26 cellular contexts compared by ENCODE assay signal in genomic region chr6:149464411-149464810, GRCh38. TPM values are rescaled to one million over a fixed set of nuclear protein-coding genes. Genes with fewer than 3 reads are reported as not detected.
DNase-seq lines count a peak whose midpoint lies in the region; ATAC-seq and TF ChIP-seq lines count a peak whose summit lies in the region.
"Had no signal": no experiment of that assay in that cellular context is flagged by ENCODE, and none has a peak within 500 bp of the region (broad histone marks: within the 10 kb centered on the region; RNA-seq: fewer than 3 reads in every experiment).

No MANE protein-coding gene starts in this region.

- H4K8ac ChIP-seq in mesenchymal stem cell (ENCODE audit: low read length) = peak overlapping the region; percentile 75

- CTCF ChIA-PET in activated B cell treated with CpG ODN at 0.5 μM for 24 hours (lab: Charles Lee) = interaction anchor here (1.6 kb wide), 1 partner anchor 52 kb away, joined by 6 read pairs; no protein-coding TSS in a partner anchor

- H2BK120ac ChIP-seq in mesenchymal stem cell (ENCODE audit: low read depth, low read length) = peak overlapping the region; percentile 78

- ATAC-seq in activated B cell treated with CpG ODN at 0.5 μM for 24 hours (ENCODE audit: low read depth) (no peak), HG03432 (IDR thresholded peaks at IDR 0.05; ENCODE audit: unreplicated experiment) (no peak), GM21526 (IDR thresholded peaks at IDR 0.05; ENCODE audit: low FRiP score, unreplicated experiment) (no peak)
- ATAC-seq: A549; naive thymus-derived CD4-positive, alpha-beta T cell; upper lobe of right lung had no signal

- peak overlapping the region; percentile 59 to 95 for H2BK12ac ChIP-seq in mesenchymal stem cell (ENCODE audit: low read length in 2 of 2)

- peak overlapping the region in 1 of 2 experiments; percentile 62 for H3K14ac ChIP-seq in mesenchymal stem cell (ENCODE audit: low read length in 2 of 2)

- no peaks in the 10 kb centered on the region for H3K79me1 ChIP-seq in mesenchymal stem cell (replicated peaks; ENCODE audit: low read length, poor library complexity, severe bottlenecking)

- H3K4me3 ChIP-seq in GM12865 (ENCODE audit: low read depth, low read length) = no peak overlapping the region
- no peak overlapping the region for H3K4me3 ChIP-seq in mesenchymal stem cell (ENCODE audit: insufficient read depth in 1 of 2, low read depth in 1 of 2, low read length in 2 of 2)
- H3K4me3 ChIP-seq: A549, upper lobe of right lung had no signal

- H2AK5ac ChIP-seq in mesenchymal stem cell (ENCODE audit: low read length, severe bottlenecking) = no peak overlapping the region

- H2AFZ ChIP-seq in mesenchymal stem cell (ENCODE audit: low read depth, low read length) = no peak overlapping the region

- no peak overlapping the region for H3K4me2 ChIP-seq in mesenchymal stem cell (ENCODE audit: low read length, poor library complexity, severe bottlenecking)
- H3K4me2 ChIP-seq: A549 had no signal

- H3K9me3 ChIP-seq in mesenchymal stem cell (ENCODE audit: control insufficient read depth, low read length) = no peaks in the 10 kb centered on the region
- H3K9me3 ChIP-seq: A549, upper lobe of right lung had no signal

- DNase-seq in activated T-cell treated with anti-CD3 and anti-CD28 coated beads, Interleukin-2, amount 50 U/mL, for 24 hours = no peak
- no peak for DNase-seq in activated T-cell treated with anti-CD3 and anti-CD28 coated beads, Interleukin-2, amount 50 U/mL, for 1 hour
- DNase-seq in GM12865 (ENCODE audit: low read depth) (peak; percentile 58), activated B cell treated with CpG ODN at 0.5 μM for 24 hours (no peak), mesenchymal stem cell (peak; percentile 38), mucosa of gallbladder (ENCODE audit: low spot score) (no peak)
- DNase-seq: activated CD4-positive, CD25-positive, alpha-beta regulatory T cell treated with anti-CD3 and anti-CD28 coated beads, Interleukin-2, amount 50 U/mL, for 72 hours; aorta; caudate nucleus; head of caudate nucleus; left cardiac atrium; mesendoderm; MM.1S; naive thymus-derived CD4-positive, alpha-beta T cell; NCI-H1417 treated with DMSO at 0.1 percent for 48 hours; NCI-H526; retina; stimulated activated CD4-positive, alpha-beta T cell treated with anti-CD3 and anti-CD28 coated beads, Interleukin-12 subunit alpha, Interleukin-12 subunit beta, amount 100 ng/mL, for 4 hours; substantia nigra; T-helper 9 cell; upper lobe of right lung had no signal

- no peak overlapping the region for H3K23ac ChIP-seq in mesenchymal stem cell (ENCODE audit: low read length in 2 of 2)

- H2BK5ac ChIP-seq in mesenchymal stem cell (ENCODE audit: low read depth, low read length, poor library complexity, severe bottlenecking) = no peak overlapping the region

- peaks cover 5 to 27% of the 10 kb centered on the region in 2 experiments for H3K27me3 ChIP-seq in mesenchymal stem cell (ENCODE audit: control insufficient read depth in 1 of 2, insufficient read depth in 1 of 2, low read length in 2 of 2)
- H3K27me3 ChIP-seq: upper lobe of right lung had no signal

- H3K27ac ChIP-seq in mesenchymal stem cell (ENCODE audit: low read length, poor library complexity, severe bottlenecking) = no peak overlapping the region
- H3K27ac ChIP-seq: A549, HL-60, upper lobe of right lung had no signal

- H3K4ac ChIP-seq in mesenchymal stem cell (ENCODE audit: low read depth in 1 of 2, low read length in 2 of 2) = peak overlapping the region in 1 of 2 experiments; percentile 84

- no peak overlapping the region for H3K4me3 Mint-ChIP-seq in activated T-cell treated with anti-CD3 and anti-CD28 coated beads, Interleukin-2, amount 50 U/mL, for 24 hours
- H3K4me3 Mint-ChIP-seq in activated B cell treated with CpG ODN at 0.5 μM for 24 hours = peak overlapping the region; percentile 9
- H3K4me3 Mint-ChIP-seq: naive thymus-derived CD4-positive, alpha-beta T cell had no signal

- H3K18ac ChIP-seq in mesenchymal stem cell (ENCODE audit: low read depth in 1 of 2, low read length in 2 of 2) = peak overlapping the region; percentile 70 to 84

- H3K36me3 Mint-ChIP-seq in activated T-cell treated with anti-CD3 and anti-CD28 coated beads, Interleukin-2, amount 50 U/mL, for 24 hours (ENCODE audit: low read depth) = peaks cover 92% of the 10 kb centered on the region
- H3K36me3 Mint-ChIP-seq in activated B cell treated with CpG ODN at 0.5 μM for 24 hours (ENCODE audit: low read depth) = peaks cover 80% of the 10 kb centered on the region

- WGBS in mesenchymal stem cell = 58% methylated on average over 7 of the region's 8 CpGs

- H3K4me1 ChIP-seq in mesenchymal stem cell (ENCODE audit: control insufficient read depth, insufficient read depth, low read depth, low read length) = no peaks in the 10 kb centered on the region
- H3K4me1 ChIP-seq: A549, upper lobe of right lung had no signal

- peak overlapping the region; percentile 2 for H3K27ac Mint-ChIP-seq in activated T-cell treated with anti-CD3 and anti-CD28 coated beads, Interleukin-2, amount 50 U/mL, for 24 hours
- H3K27ac Mint-ChIP-seq in activated B cell treated with CpG ODN at 0.5 μM for 24 hours = peak overlapping the region; percentile 91

- H3K4me1 Mint-ChIP-seq in activated T-cell treated with anti-CD3 and anti-CD28 coated beads, Interleukin-2, amount 50 U/mL, for 24 hours (ENCODE audit: low read depth) = peaks cover 51% of the 10 kb centered on the region
- H3K4me1 Mint-ChIP-seq in activated B cell treated with CpG ODN at 0.5 μM for 24 hours = peaks cover 79% of the 10 kb centered on the region

- no peak for TF ChIP-seq CTCF in GM12865 (IDR thresholded peaks at IDR 0.05; ENCODE audit: insufficient read depth, low read depth, low read length, missing control alignments)
- TF ChIP-seq CTCF in activated B cell treated with CpG ODN at 0.5 μM for 24 hours (IDR thresholded peaks at IDR 0.05) = no peak

- intact Hi-C loops in activated B cell treated with CpG ODN at 0.5 μM for 24 hours (cut with micrococcal nuclease) = no loop called here

- no peak overlapping the region for H3K9ac ChIP-seq in mesenchymal stem cell (ENCODE audit: low read length)

- no peaks in the 10 kb centered on the region for H3K27me3 Mint-ChIP-seq in activated T-cell treated with anti-CD3 and anti-CD28 coated beads, Interleukin-2, amount 50 U/mL, for 24 hours
- no peaks in the 10 kb centered on the region for H3K27me3 Mint-ChIP-seq in activated B cell treated with CpG ODN at 0.5 μM for 24 hours
- H3K27me3 Mint-ChIP-seq: naive thymus-derived CD4-positive, alpha-beta T cell had no signal

- no peaks in the 10 kb centered on the region for H3K9me3 Mint-ChIP-seq in activated T-cell treated with anti-CD3 and anti-CD28 coated beads, Interleukin-2, amount 50 U/mL, for 24 hours
- no peaks in the 10 kb centered on the region for H3K9me3 Mint-ChIP-seq in activated B cell treated with CpG ODN at 0.5 μM for 24 hours

- H3K36me3 ChIP-seq in mesenchymal stem cell (ENCODE audit: control insufficient read depth in 1 of 2, insufficient read depth in 2 of 2, low read depth in 1 of 2, low read length in 2 of 2) = no peaks in the 10 kb centered on the region
- H3K36me3 ChIP-seq: upper lobe of right lung had no signal

- peak overlapping the region; percentile 85 for H4K91ac ChIP-seq in mesenchymal stem cell (ENCODE audit: low read length)

- peak overlapping the region; percentile 68 for H2BK15ac ChIP-seq in mesenchymal stem cell (ENCODE audit: low read depth, poor library complexity, severe bottlenecking)

- POLR2A ChIA-PET in activated B cell treated with CpG ODN at 0.5 μM for 24 hours (lab: Charles Lee) = interaction anchor here (0.6 to 1.6 kb wide), 4 partner anchors 9 to 52 kb away, joined by 3 to 9 read pairs (median 3); no protein-coding TSS in a partner anchor

RNA-seq across cellular contexts. Expression of gene ZC3H12D, which starts 20.4 kb away (rescaled TPM):
- 184 and 225 TPM in 2 replicates for total RNA-seq in activated B cell treated with CpG ODN at 0.5 μM for 24 hours
- 0.04 TPM for polyA plus RNA-seq in mesenchymal stem cell (2013, experiment 1 of 2)
- polyA plus RNA-seq in mesenchymal stem cell (2013, experiment 2 of 2) = 0.04 TPM
- 1.6 TPM for total RNA-seq in mucosa of gallbladder
- total RNA-seq: endothelial cell of umbilical vein had no signal

Comparison
In these comparisons a context has a peak if more than half of its experiments do, and no peak if none do; other contexts are left out.
1. DNase-seq: peak in GM12865 (single experiment) and mesenchymal stem cell (single experiment); none in activated T-cell treated with anti-CD3 and anti-CD28 coated beads, Interleukin-2, amount 50 U/mL, for 24 hours (single experiment), activated T-cell treated with anti-CD3 and anti-CD28 coated beads, Interleukin-2, amount 50 U/mL, for 1 hour (single experiment), activated B cell treated with CpG ODN at 0.5 μM for 24 hours (single experiment) and mucosa of gallbladder (single experiment).
2. RNA of gene ZC3H12D, which starts 20.4 kb away (total RNA-seq): 184 to 225 TPM in activated B cell treated with CpG ODN at 0.5 μM for 24 hours; 1.6 TPM in mucosa of gallbladder (single experiment); every median in the first group is over 10 times any median in the second.